9 cellular contexts compared by ENCODE assay signal in the genomic region with DNA sequence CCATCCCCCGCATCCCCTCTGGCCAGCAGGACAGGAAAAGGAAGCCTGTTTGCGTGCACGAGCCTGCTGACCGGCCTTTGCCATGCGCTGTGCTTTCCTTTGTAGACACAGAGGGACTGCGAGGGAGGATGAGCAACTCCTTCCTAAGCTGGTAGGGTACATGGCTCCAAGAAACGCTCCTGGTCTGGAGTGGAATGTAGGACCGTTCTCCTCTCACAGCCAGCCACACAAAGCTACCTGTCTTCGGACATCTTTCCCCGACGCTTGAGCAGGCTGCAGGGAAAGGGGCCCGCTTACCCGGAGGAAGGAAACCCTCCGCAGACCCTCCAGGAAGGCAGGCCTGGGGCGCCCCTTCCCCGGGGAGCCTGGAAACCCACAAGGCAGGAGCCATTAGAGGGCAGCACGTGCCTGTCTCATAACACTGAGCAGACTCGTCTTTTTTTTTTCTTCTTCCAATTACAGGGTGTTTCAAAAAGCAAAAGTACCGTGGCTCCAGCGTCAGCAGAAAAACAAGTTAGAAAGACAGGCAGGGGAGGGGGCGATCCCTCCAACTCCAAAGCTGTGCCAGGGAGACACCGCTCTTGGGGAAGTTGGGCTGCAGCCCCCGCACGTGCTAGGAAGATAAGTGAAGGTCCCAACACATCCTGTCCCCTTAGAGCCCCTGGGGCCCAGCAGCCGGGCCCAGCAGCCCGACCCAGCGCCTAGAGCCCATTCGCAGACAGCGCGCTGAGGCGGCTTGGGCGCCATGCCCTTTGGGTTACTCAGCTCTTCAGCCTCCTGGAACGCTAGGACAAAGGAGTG.
DNase-seq lines count a peak whose midpoint lies in the region; ATAC-seq, FAIRE-seq and TF ChIP-seq lines count a peak whose summit lies in the region.
"Had no signal": no experiment of that assay in that cellular context is flagged by ENCODE, and none has a peak within 500 bp of the region (broad histone marks: within the 10 kb centered on the region; RNA-seq: fewer than 3 reads in every experiment).

No MANE protein-coding gene starts in this region.

- peak overlapping the region; percentile 35 for H3K9ac ChIP-seq in neuronal stem cell (ENCODE audit: low read depth, low read length, poor library complexity)

- peaks cover 3 to 16% of the 10 kb centered on the region in 2 donors for H3K4me1 ChIP-seq in neuronal stem cell (ENCODE audit: control insufficient read depth in 2 of 2, insufficient read depth in 1 of 2, low read depth in 1 of 2, low read length in 2 of 2)
- peaks cover 0 to 20% (median 15%) of the 10 kb centered on the region in 4 donors for H3K4me1 ChIP-seq in tibial artery

- H3K4ac ChIP-seq in neuronal stem cell (ENCODE audit: low read length): no peak overlapping the region

- no peaks in the 10 kb centered on the region for H3K27me3 ChIP-seq in neuronal stem cell (ENCODE audit: control insufficient read depth in 3 of 3, insufficient read depth in 3 of 3, low read depth in 1 of 3, low read length in 3 of 3)
- no peaks in the 10 kb centered on the region for H3K27me3 ChIP-seq in tibial artery

- H3K4me1 Mint-ChIP-seq in activated naive CD4-positive, alpha-beta T cell treated with anti-CD3 and anti-CD28 coated beads for 36 hours (ENCODE audit: low read depth): peaks cover 4% of the 10 kb centered on the region

- CTCF ChIA-PET in RWPE1 (lab: Yijun Ruan, JAX): interaction anchor here (0.6 to 2.5 kb wide), 19 partner anchors 12 to 899 kb away, joined by 3 to 11 read pairs (median 4); partner anchors contain the start of gene RREB1
- CTCF ChIA-PET in activated naive CD4-positive, alpha-beta T cell treated with anti-CD3 and anti-CD28 coated beads for 36 hours (lab: Charles Lee): interaction anchor here (0.7 to 2.7 kb wide), 17 partner anchors 10 to 523 kb away, joined by 3 to 15 read pairs (median 3); no protein-coding TSS in a partner anchor

- H3K36me3 Mint-ChIP-seq in activated naive CD4-positive, alpha-beta T cell treated with anti-CD3 and anti-CD28 coated beads for 36 hours (ENCODE audit: low read depth): no peaks in the 10 kb centered on the region

- peak overlapping the region; percentile 74 for H3K23ac ChIP-seq in neuronal stem cell (ENCODE audit: low read depth, low read length, poor library complexity)

- H2BK120ac ChIP-seq in neuronal stem cell (ENCODE audit: low read depth, low read length): no peak overlapping the region

- POLR2A ChIA-PET in RWPE1 (lab: Yijun Ruan, JAX; ENCODE audit: low non-redundant PET): no interaction called here

- H3K27me3 Mint-ChIP-seq in activated naive CD4-positive, alpha-beta T cell treated with anti-CD3 and anti-CD28 coated beads for 36 hours (ENCODE audit: low read depth): no peaks in the 10 kb centered on the region

- no CpG with 5 or more reads among the region's 33 CpGs for WGBS in neuronal stem cell (ENCODE audit: extremely low coverage in 2 of 2, insufficient read length in 2 of 2, insufficient replicate concordance in 1 of 2), 2 donors

- H3K79me1 ChIP-seq in neuronal stem cell (ENCODE audit: low read depth, low read length): no peaks in the 10 kb centered on the region

- H3K27ac ChIP-seq in RWPE1: peak overlapping the region; percentile 65
- no peak overlapping the region for H3K27ac ChIP-seq in neuronal stem cell (replicated peaks; ENCODE audit: low read length)
- H3K27ac ChIP-seq in tibial artery: peak overlapping the region; percentile 56 to 60

- H3K14ac ChIP-seq in neuronal stem cell (ENCODE audit: low read length): no peak overlapping the region

- TF ChIP-seq CTCF in RWPE1 (conservative IDR thresholded peaks at IDR 0.05; ENCODE audit: low read depth) (peak; percentile 83), tibial artery (IDR thresholded peaks at IDR 0.05) (peak; percentile 37 to 60)

- no peaks in the 10 kb centered on the region for H3K36me3 ChIP-seq in neuronal stem cell (replicated peaks in 1 of 2; ENCODE audit: control insufficient read depth in 2 of 2, insufficient read depth in 2 of 2, low read length in 2 of 2)
- H3K36me3 ChIP-seq in tibial artery: no peaks in the 10 kb centered on the region

- intact Hi-C loops in activated naive CD4-positive, alpha-beta T cell treated with anti-CD3 and anti-CD28 coated beads for 36 hours (cut with micrococcal nuclease): loop anchor here (1.0 to 10.0 kb wide), 6 partner anchors 47 to 890 kb away; no protein-coding TSS in a partner anchor
- intact Hi-C loops in tibial artery (cut with DNase I; ENCODE audit: low total_unique reads): loop anchor here (5.0 kb wide), 1 partner anchor 518 kb away; no protein-coding TSS in a partner anchor

- DNase-seq in DMS53 treated with DMSO at 0.1 percent for 48 hours (lab: John Stamatoyannopoulos, UW; ENCODE audit: unreplicated experiment) (peak; percentile 63), HTR-8/SVneo (ENCODE audit: insufficient read length, low spot score) (peak; percentile 61), RWPE1 (ENCODE audit: low spot score) (peak; percentile 67), foreskin melanocyte (peak; percentile 57), neuronal stem cell (ENCODE audit: low spot score) (peak; percentile 69), tibial artery (peak; percentile 72 to 77)
- peak; percentile 82 for DNase-seq in activated naive CD4-positive, alpha-beta T cell treated with anti-CD3 and anti-CD28 coated beads for 36 hours

- no peaks in the 10 kb centered on the region for H3K9me3 Mint-ChIP-seq in activated naive CD4-positive, alpha-beta T cell treated with anti-CD3 and anti-CD28 coated beads for 36 hours

- H3K18ac ChIP-seq in neuronal stem cell (ENCODE audit: low read length): peak overlapping the region; percentile 85

- H2BK12ac ChIP-seq in neuronal stem cell (ENCODE audit: low read length): peak overlapping the region; percentile 44

- H3K27ac Mint-ChIP-seq in activated naive CD4-positive, alpha-beta T cell treated with anti-CD3 and anti-CD28 coated beads for 36 hours: no peak overlapping the region

- FAIRE-seq in HTR-8/SVneo (lab: Jason Lieb, UNC): no peak
- FAIRE-seq: endometrium had no signal

- H2AFZ ChIP-seq in neuronal stem cell (ENCODE audit: low read length): peak overlapping the region; percentile 87

- peak overlapping the region; percentile 34 for H3K4me3 Mint-ChIP-seq in activated naive CD4-positive, alpha-beta T cell treated with anti-CD3 and anti-CD28 coated beads for 36 hours

- no peak overlapping the region for H2BK5ac ChIP-seq in neuronal stem cell (ENCODE audit: low read length)

- peak overlapping the region; percentile 35 for H3K4me2 ChIP-seq in neuronal stem cell (ENCODE audit: insufficient read depth, low read length, poor library complexity, severe bottlenecking)

- H3K9me3 ChIP-seq in neuronal stem cell (replicated peaks in 1 of 2; ENCODE audit: control insufficient read depth in 2 of 2, insufficient read depth in 1 of 2, low read depth in 1 of 2, low read length in 2 of 2) (no peaks in the 10 kb centered on the region), tibial artery (no peaks in the 10 kb centered on the region)

- H2AK5ac ChIP-seq in neuronal stem cell (ENCODE audit: low read depth, low read length): no peak overlapping the region

- H2BK15ac ChIP-seq in neuronal stem cell (ENCODE audit: low read length): peak overlapping the region; percentile 91

- no peak overlapping the region for H3K4me3 ChIP-seq in neuronal stem cell (ENCODE audit: low read length in 2 of 2)
- peak overlapping the region; percentile 41 to 52 for H3K4me3 ChIP-seq in tibial artery

- no peak for ATAC-seq in GM21447 (IDR thresholded peaks at IDR 0.05; ENCODE audit: unreplicated experiment)

- H4K8ac ChIP-seq in neuronal stem cell (ENCODE audit: low read depth, low read length): no peak overlapping the region

- no peak overlapping the region for H4K91ac ChIP-seq in neuronal stem cell (ENCODE audit: low read depth, low read length, poor library complexity)

Comparison
In these comparisons a context has a peak if more than half of its experiments do, and no peak if none do; other contexts are left out.
1. H3K4me3 ChIP-seq: peak in tibial artery (2 of 2); none in neuronal stem cell (0 of 2).
2. Peak in every context shown above with its lines, with median percentiles within 50 percentile points of each other: DNase-seq.